In genomic region chr6:72963946-72964345, GRCh38 we compare ENCODE assay signal across 20 cellular contexts.
DNase-seq lines count a peak whose midpoint lies in the region; ATAC-seq, FAIRE-seq and TF ChIP-seq lines count a peak whose summit lies in the region.
"Had no signal": no experiment of that assay in that cellular context is flagged by ENCODE, and none has a peak within 500 bp of the region (broad histone marks: within the 10 kb centered on the region; RNA-seq: fewer than 3 reads in every experiment).

No MANE protein-coding gene starts in this region.

- no peak for TF ChIP-seq EP300 in A549 (IDR thresholded peaks at IDR 0.05)

- no peak overlapping the region for H3K23ac ChIP-seq in IMR-90 (ENCODE audit: low read depth, low read length)

- H3K36me3 Mint-ChIP-seq in astrocyte (ENCODE audit: low read depth, unreplicated experiment) (no peaks in the 10 kb centered on the region), mesothelial cell of epicardium (no peaks in the 10 kb centered on the region)
- H3K36me3 Mint-ChIP-seq: CD4-positive, alpha-beta memory T cell had no signal

- H4K8ac ChIP-seq in IMR-90 (ENCODE audit: low read depth in 2 of 2, low read length in 2 of 2), result no peak overlapping the region

- H3K4me3 ChIP-seq in A549, result no peak overlapping the region
- H3K4me3 ChIP-seq in IMR-90 (ENCODE audit: insufficient read depth, low read depth, low read length), result no peak overlapping the region
- no peak overlapping the region for H3K4me3 ChIP-seq in astrocyte (ENCODE audit: insufficient read depth, low read depth, low read length)
- H3K4me3 ChIP-seq in kidney (ENCODE audit: low read length in 2 of 2), result no peak overlapping the region
- H3K4me3 ChIP-seq: GM23338 had no signal

- no peak overlapping the region for H3K4ac ChIP-seq in IMR-90 (ENCODE audit: low read depth, low read length)

- TF ChIP-seq CTCF in A549 (IDR thresholded peaks at IDR 0.05) (no peak), IMR-90 (conservative IDR thresholded peaks at IDR 0.05; ENCODE audit: low read depth, low read length) (no peak), astrocyte (IDR thresholded peaks at IDR 0.05; ENCODE audit: insufficient read depth, low read depth, low read length) (no peak), mesothelial cell of epicardium (IDR thresholded peaks at IDR 0.05; ENCODE audit: unreplicated experiment) (no peak), kidney (IDR thresholded peaks at IDR 0.05; ENCODE audit: borderline replicate concordance, extremely low read depth, insufficient read depth) (no peak)

- no peak overlapping the region for H3K18ac ChIP-seq in IMR-90 (ENCODE audit: low read depth, low read length)

- no peak overlapping the region for H3K9ac ChIP-seq in IMR-90 (ENCODE audit: low read depth, low read length)
- no peak overlapping the region for H3K9ac ChIP-seq in astrocyte (ENCODE audit: low read length)
- no peak overlapping the region for H3K9ac ChIP-seq in kidney (ENCODE audit: low read length in 2 of 2)

- H3K27me3 ChIP-seq in IMR-90 (ENCODE audit: control insufficient read depth, insufficient read depth, low read length) (no peaks in the 10 kb centered on the region), astrocyte (ENCODE audit: insufficient read depth, low read length) (no peaks in the 10 kb centered on the region)

- H3K27ac ChIP-seq in A549, result 0 out of 6 replicates have a peak overlapping the region, but pooled peaks of 1 of the 2 experiments have one; percentile 10
- no peak overlapping the region for H3K27ac ChIP-seq in IMR-90 (ENCODE audit: insufficient read depth, low read length)
- no peak overlapping the region for H3K27ac ChIP-seq in astrocyte (ENCODE audit: low read depth, low read length)
- H3K27ac ChIP-seq in kidney (ENCODE audit: low read depth in 2 of 2, low read length in 2 of 2), result no peak overlapping the region

- in situ Hi-C loops in IMR-90 (cut with MboI; ENCODE audit: low sequenced_read_pairs), result no loop called here

- H2AK5ac ChIP-seq in IMR-90 (ENCODE audit: low read depth, low read length), result no peak overlapping the region

- WGBS in A549 (ENCODE audit: missing lambda C conversion rate), result 26% methylated on average over 2 of the region's 2 CpGs
- no CpG with 5 or more reads among the region's 2 CpGs for WGBS in IMR-90 (ENCODE audit: extremely low coverage in 2 of 2, insufficient read length in 1 of 2), 2 experiments

- no peak overlapping the region for H2BK20ac ChIP-seq in IMR-90 (ENCODE audit: low read depth, low read length)

- H3K27ac Mint-ChIP-seq in astrocyte (ENCODE audit: unreplicated experiment) (no peak overlapping the region), mesothelial cell of epicardium (no peak overlapping the region)
- H3K27ac Mint-ChIP-seq: CD4-positive, alpha-beta memory T cell; GM23338 had no signal

- no peak overlapping the region for H2AFZ ChIP-seq in IMR-90 (replicated peaks; ENCODE audit: low read length, poor library complexity)
- no peak overlapping the region for H2AFZ ChIP-seq in astrocyte (ENCODE audit: low read depth, low read length)
- H2AFZ ChIP-seq: GM23338 had no signal

- TF ChIP-seq POLR2A in A549 (IDR thresholded peaks at IDR 0.05; ENCODE audit: low read length) (no peak), IMR-90 (IDR thresholded peaks at IDR 0.05; ENCODE audit: low read depth, low read length) (no peak)

- intact Hi-C loops in IMR-90 (cut with micrococcal nuclease) (no loop called here), kidney (cut with DNase I) (no loop called here)

- H3K4me3 Mint-ChIP-seq in astrocyte (ENCODE audit: unreplicated experiment) (no peak overlapping the region), mesothelial cell of epicardium (no peak overlapping the region)
- H3K4me3 Mint-ChIP-seq: CD4-positive, alpha-beta memory T cell; GM23338 had no signal

- ATAC-seq in A549, result no peak
- ATAC-seq in IMR-90 (ENCODE audit: low read depth), result no peak
- no peak for ATAC-seq in HG03457 (IDR thresholded peaks at IDR 0.05; ENCODE audit: unreplicated experiment)
- ATAC-seq: GM23338, HCT116, SK-N-SH treated with all-trans-retinoic acid at 6 μM for 48 hours had no signal

- FAIRE-seq in A549 (lab: Jason Lieb, UNC) (no peak), astrocyte (lab: Jason Lieb, UNC) (no peak), kidney (lab: Jason Lieb, UNC) (no peak)
- FAIRE-seq: GM12892 had no signal

- no peaks in the 10 kb centered on the region; the same call in 1 of the 2 replicates for H3K9me1 ChIP-seq in IMR-90 (ENCODE audit: insufficient read depth, low read length)

- no peak overlapping the region for H3K56ac ChIP-seq in IMR-90 (ENCODE audit: extremely low read depth, insufficient read depth, low read length)

- H4K5ac ChIP-seq in IMR-90 (ENCODE audit: low read depth, low read length), result no peak overlapping the region

- no TSS peak for BruUV-seq in IMR-90 (replicated peaks; lab: Mats Ljungman, UMichigan)

- H2BK120ac ChIP-seq in IMR-90 (ENCODE audit: low read depth, low read length), result no peak overlapping the region

- no peak overlapping the region for H3K14ac ChIP-seq in IMR-90 (replicated peaks; ENCODE audit: low read depth, low read length)

- H3K4me1 ChIP-seq in A549 (peaks cover 13% of the 10 kb centered on the region), IMR-90 (ENCODE audit: control insufficient read depth, insufficient read depth, low read length) (no peaks in the 10 kb centered on the region), astrocyte (ENCODE audit: insufficient read depth, low read length) (no peaks in the 10 kb centered on the region), kidney (ENCODE audit: control insufficient read depth in 1 of 2, insufficient read depth in 1 of 2, low read depth in 1 of 2, low read length in 2 of 2) (no peaks in the 10 kb centered on the region)

- H3K79me2 ChIP-seq in astrocyte (ENCODE audit: insufficient read depth, low read length), result no peaks in the 10 kb centered on the region

- TF ChIP-seq RAD21 in A549 (conservative IDR thresholded peaks at IDR 0.05 in 1 of 2, IDR thresholded peaks at IDR 0.05 in 1 of 2), result no peak
- no peak for TF ChIP-seq RAD21 in IMR-90 (IDR thresholded peaks at IDR 0.05; ENCODE audit: low read length)

- H2BK15ac ChIP-seq in IMR-90 (ENCODE audit: low read depth, low read length), result no peak overlapping the region

- H3K4me2 ChIP-seq in A549, result peak overlapping the region; percentile 31; the same call in 2 of the 3 replicates
- H3K4me2 ChIP-seq in IMR-90 (ENCODE audit: low read depth, low read length), result no peak overlapping the region
- H3K4me2 ChIP-seq in astrocyte (ENCODE audit: low read length), result no peak overlapping the region
- H3K4me2 ChIP-seq: GM23338 had no signal

- H3K36me3 ChIP-seq in IMR-90 (ENCODE audit: control insufficient read depth, insufficient read depth, low read length) (no peaks in the 10 kb centered on the region), astrocyte (ENCODE audit: insufficient read depth, low read length) (no peaks in the 10 kb centered on the region), kidney (ENCODE audit: control insufficient read depth in 1 of 2, insufficient read depth in 2 of 2, low read length in 2 of 2) (no peaks in the 10 kb centered on the region)

- no peaks in the 10 kb centered on the region for H3K79me1 ChIP-seq in IMR-90 (ENCODE audit: low read depth in 1 of 2, low read length in 2 of 2)

- H3K9me3 ChIP-seq in A549 (no peaks in the 10 kb centered on the region), IMR-90 (ENCODE audit: control insufficient read depth, insufficient read depth, low read length) (no peaks in the 10 kb centered on the region), astrocyte (ENCODE audit: insufficient read depth, low read depth, low read length) (no peaks in the 10 kb centered on the region), kidney (ENCODE audit: control insufficient read depth in 1 of 2, low read length in 2 of 2) (no peaks in the 10 kb centered on the region)

- no peaks in the 10 kb centered on the region for H4K20me1 ChIP-seq in IMR-90 (ENCODE audit: insufficient read depth, low read length)
- no peaks in the 10 kb centered on the region for H4K20me1 ChIP-seq in astrocyte (ENCODE audit: insufficient read depth, low read length)

- H2BK5ac ChIP-seq in IMR-90 (ENCODE audit: low read depth, low read length, poor library complexity, severe bottlenecking), result no peak overlapping the region

- DNase-seq in A549 (ENCODE audit: low read depth in 1 of 2, low spot score in 1 of 2) (no peak), IMR-90 (peak; percentile 43), astrocyte (ENCODE audit: low read depth) (peak; percentile 40), hepatic stellate cell (ENCODE audit: low spot score) (peak; percentile 9), mesothelial cell of epicardium (ENCODE audit: low spot score in 2 of 2, unreplicated experiment in 2 of 2) (no peak), kidney (no peak)
- DNase-seq in activated CD4-positive, alpha-beta T cell treated with anti-CD3 and anti-CD28 coated beads for 4 hours, result no peak
- DNase-seq: CD4-positive, alpha-beta memory T cell; DMS153; NCI-H1105; NCI-H2081 treated with DMSO at 0.1 percent for 48 hours; NCI-H446 treated with DMSO at 0.1 percent for 48 hours; OCI-M1; RPMI8226; SIG-M5 had no signal

- H3K4me1 Mint-ChIP-seq in astrocyte (ENCODE audit: low read depth, unreplicated experiment), result no peaks in the 10 kb centered on the region
- peaks cover 16% of the 10 kb centered on the region for H3K4me1 Mint-ChIP-seq in mesothelial cell of epicardium
- H3K4me1 Mint-ChIP-seq: CD4-positive, alpha-beta memory T cell; GM23338 had no signal

- CTCF ChIA-PET in A549 (lab: Yijun Ruan, JAX) (no interaction called here), IMR-90 (lab: Yijun Ruan, JAX) (interaction anchor here (1.1 to 1.3 kb wide), 3 partner anchors 10 to 339 kb away, joined by 3 to 4 read pairs (median 3); no protein-coding TSS in a partner anchor)

- no peak overlapping the region for H2AK9ac ChIP-seq in IMR-90 (replicated peaks; ENCODE audit: low read depth, low read length, poor library complexity)

- dilution Hi-C loops in IMR-90 (cut with HindIII; ENCODE audit: low sequenced_read_pairs, unreplicated experiment), result no loop called here

- no peak overlapping the region for H4K91ac ChIP-seq in IMR-90 (ENCODE audit: insufficient read depth, low read depth, low read length)

- H3K27me3 Mint-ChIP-seq in astrocyte (ENCODE audit: low read depth, unreplicated experiment) (no peaks in the 10 kb centered on the region), mesothelial cell of epicardium (ENCODE audit: low read depth) (no peaks in the 10 kb centered on the region)
- H3K27me3 Mint-ChIP-seq: CD4-positive, alpha-beta memory T cell had no signal

- POLR2A ChIA-PET in A549 (lab: Yijun Ruan, JAX), result no interaction called here
- POLR2A ChIA-PET in IMR-90 (lab: Charles Lee; ENCODE audit: unreplicated experiment), result no interaction called here

- H3K9me3 Mint-ChIP-seq in astrocyte (ENCODE audit: unreplicated experiment) (no peaks in the 10 kb centered on the region), mesothelial cell of epicardium (no peaks in the 10 kb centered on the region)
- H3K9me3 Mint-ChIP-seq: CD4-positive, alpha-beta memory T cell; GM23338 had no signal

TF ChIP-seq in A549, 52 proteins besides CTCF, POLR2A, EP300 and RAD21:
- TF ChIP-seq JUNB (IDR thresholded peaks at IDR 0.05) (peak; percentile 31; the same call in 1 of the 2 replicates), CHD4 (IDR thresholded peaks at IDR 0.05; ENCODE audit: borderline replicate concordance) (no peak)

Comparison
In these comparisons a context has a peak if more than half of its experiments do, and no peak if none do; other contexts are left out.
1. DNase-seq: peak in IMR-90 (single experiment), astrocyte (single experiment) and hepatic stellate cell (single experiment); none in A549 (0 of 2), mesothelial cell of epicardium (0 of 2), kidney (single experiment) and activated CD4-positive, alpha-beta T cell treated with anti-CD3 and anti-CD28 coated beads for 4 hours (0 of 2).